ENCODE assay signal across 8 cellular contexts in genomic region chr7:38908759-38909335, GRCh38. TPM values are rescaled to one million over a fixed set of nuclear protein-coding genes. Genes with fewer than 3 reads are reported as not detected.
A peak's percentile ranks its signal among the peaks of the same experiment; 100 is the strongest.
DNase-seq lines count a peak whose midpoint lies in the region; ATAC-seq lines count a peak whose summit lies in the region.

Gene VPS41 (minus strand): TSS chr7:38909191. CDS start chr7:38909174, 17 bp downstream.

- peak; percentile 99 for ATAC-seq in GM19023 (IDR thresholded peaks at IDR 0.05; ENCODE audit: unreplicated experiment)
- ATAC-seq in HG03196 (IDR thresholded peaks at IDR 0.05; ENCODE audit: unreplicated experiment): peak; percentile 97
- ATAC-seq in left lobe of liver: peak; percentile 98

- peak; percentile 89 for DNase-seq in AG20443 (ENCODE audit: low spot score)
- peak; percentile 51 to 73 for DNase-seq in NCI-H446 (lab: John Stamatoyannopoulos, UW)
- DNase-seq in activated CD4-positive, alpha-beta T cell treated with anti-CD3 and anti-CD28 coated beads for 48 hours: peak; percentile 81
- peak; percentile 64 for DNase-seq in dedifferentiated amniotic fluid mesenchymal stem cell (ENCODE audit: extremely low spot score)
- DNase-seq in left lobe of liver (ENCODE audit: low spot score): peak; percentile 90
- DNase-seq in stimulated activated CD4-positive, alpha-beta T cell treated with anti-CD3 and anti-CD28 coated beads, Interleukin-2, amount 100 ng/mL, for 24 hours: peak; percentile 72 to 78

RNA-seq across cellular contexts. Expression of gene VPS41, which starts in this region (rescaled TPM):
- total RNA-seq in left lobe of liver: 33.9 TPM

Comparison
In these comparisons a context has a peak if more than half of its experiments do, and no peak if none do; other contexts are left out.
1. Peak in every context shown above with its lines: DNase-seq and ATAC-seq.